ENCODE assay signal across 1 cellular context in genomic region chr4:184080674-184081073, GRCh38.
TF ChIP-seq lines count a peak whose summit lies in the region.

No MANE protein-coding gene starts in this region.

TF ChIP-seq in HepG2, 621 proteins besides CTCF, POLR2A, EP300 and RAD21 (continued from another document and continues in another):
- TF ChIP-seq GTF2F1 (IDR thresholded peaks at IDR 0.05; ENCODE audit: low read length) (no peak), ZBTB20 (CRISPR knock-in tag; IDR thresholded peaks at IDR 0.05; ENCODE audit: borderline replicate concordance, low read depth) (no peak), PAX8 (CRISPR knock-in tag; IDR thresholded peaks at IDR 0.05; ENCODE audit: borderline replicate concordance) (no peak), ZNF101 (CRISPR knock-in tag; IDR thresholded peaks at IDR 0.05; ENCODE audit: borderline replicate concordance, low read depth) (no peak), PAXIP1 (CRISPR knock-in tag; conservative IDR thresholded peaks at IDR 0.05) (peak; percentile 75), STAG1 (CRISPR knock-in tag; IDR thresholded peaks at IDR 0.05) (no peak), PRDM4 (CRISPR knock-in tag; IDR thresholded peaks at IDR 0.05; ENCODE audit: borderline replicate concordance) (no peak), BHLHE40 (IDR thresholded peaks at IDR 0.05; ENCODE audit: low read length) (no peak), HNF4G (IDR thresholded peaks at IDR 0.05; ENCODE audit: borderline replicate concordance, low read depth, low read length) (peak; percentile 41; the same call in 1 of the 2 replicates), HNF4G (CRISPR knock-in tag; IDR thresholded peaks at IDR 0.05; ENCODE audit: borderline replicate concordance, low read depth) (no peak), ZNF839 (CRISPR knock-in tag; IDR thresholded peaks at IDR 0.05; ENCODE audit: borderline replicate concordance) (no peak), ZMYM3 (CRISPR knock-in tag; IDR thresholded peaks at IDR 0.05) (peak; percentile 59; the same call in 1 of the 2 replicates), ZNF18 (CRISPR knock-in tag; IDR thresholded peaks at IDR 0.05; ENCODE audit: insufficient replicate concordance) (no peak), FOXO1 (CRISPR knock-in tag; IDR thresholded peaks at IDR 0.05) (no peak; the same call in 1 of the 2 replicates), ZNF264 (CRISPR knock-in tag; IDR thresholded peaks at IDR 0.05) (no peak), TP53 (CRISPR knock-in tag; conservative IDR thresholded peaks at IDR 0.05) (no peak), HHEX (CRISPR knock-in tag; IDR thresholded peaks at IDR 0.05) (no peak), ZNF496 (CRISPR knock-in tag; IDR thresholded peaks at IDR 0.05; ENCODE audit: insufficient replicate concordance) (no peak), ZNF557 (CRISPR knock-in tag; IDR thresholded peaks at IDR 0.05) (no peak), ZNF562 (CRISPR knock-in tag; IDR thresholded peaks at IDR 0.05; ENCODE audit: borderline replicate concordance) (no peak), SRSF4 (IDR thresholded peaks at IDR 0.05; ENCODE audit: low read depth, low read length, poor library complexity, severe bottlenecking) (no peak), KDM2A (CRISPR knock-in tag; IDR thresholded peaks at IDR 0.05; ENCODE audit: borderline replicate concordance, low read depth) (no peak), ZNF558 (CRISPR knock-in tag; IDR thresholded peaks at IDR 0.05; ENCODE audit: borderline replicate concordance) (no peak), HIVEP1 (CRISPR knock-in tag; IDR thresholded peaks at IDR 0.05) (no peak), ZNF160 (CRISPR knock-in tag; IDR thresholded peaks at IDR 0.05) (no peak), SKIL (CRISPR knock-in tag; IDR thresholded peaks at IDR 0.05; ENCODE audit: borderline replicate concordance) (no peak), ZNF850 (CRISPR knock-in tag; conservative IDR thresholded peaks at IDR 0.05) (no peak), ZSCAN5A (CRISPR knock-in tag; IDR thresholded peaks at IDR 0.05; ENCODE audit: borderline replicate concordance) (no peak), ZNF766 (CRISPR knock-in tag; IDR thresholded peaks at IDR 0.05; ENCODE audit: borderline replicate concordance) (no peak), ZKSCAN5 (CRISPR knock-in tag; IDR thresholded peaks at IDR 0.05) (no peak), ZBTB7B (CRISPR knock-in tag; IDR thresholded peaks at IDR 0.05) (no peak), ZFP1 (CRISPR knock-in tag; IDR thresholded peaks at IDR 0.05) (no peak), ZNF510 (CRISPR knock-in tag; IDR thresholded peaks at IDR 0.05; ENCODE audit: low read depth) (no peak), ZFP62 (CRISPR knock-in tag; IDR thresholded peaks at IDR 0.05) (no peak), MTF2 (CRISPR knock-in tag; IDR thresholded peaks at IDR 0.05; ENCODE audit: borderline replicate concordance) (no peak), SRSF9 (IDR thresholded peaks at IDR 0.05; ENCODE audit: borderline replicate concordance, insufficient read depth, low read depth, low read length, poor library complexity, severe bottlenecking) (no peak), HES4 (CRISPR knock-in tag; IDR thresholded peaks at IDR 0.05; ENCODE audit: borderline replicate concordance) (no peak), SCMH1 (CRISPR knock-in tag; IDR thresholded peaks at IDR 0.05; ENCODE audit: borderline replicate concordance) (no peak), HOMEZ (CRISPR knock-in tag; IDR thresholded peaks at IDR 0.05; ENCODE audit: low read depth) (no peak), ZNF468 (CRISPR knock-in tag; IDR thresholded peaks at IDR 0.05) (no peak), GATAD1 (CRISPR knock-in tag; IDR thresholded peaks at IDR 0.05) (no peak), ATF3 (CRISPR knock-in tag; IDR thresholded peaks at IDR 0.05) (no peak), HOXA3 (CRISPR knock-in tag; IDR thresholded peaks at IDR 0.05) (peak; percentile 49; the same call in 1 of the 2 replicates), ZMYM4 (CRISPR knock-in tag; IDR thresholded peaks at IDR 0.05) (peak; percentile 52; the same call in 1 of the 2 replicates), ASH2L (IDR thresholded peaks at IDR 0.05; ENCODE audit: insufficient read length, low read depth, low read length) (no peak), SIX4 (CRISPR knock-in tag; IDR thresholded peaks at IDR 0.05) (no peak), EHMT2 (IDR thresholded peaks at IDR 0.05; ENCODE audit: borderline replicate concordance, low read depth, low read length) (no peak; the same call in 1 of the 2 replicates), ZNF326 (CRISPR knock-in tag; IDR thresholded peaks at IDR 0.05; ENCODE audit: borderline replicate concordance) (no peak), NFIB (CRISPR knock-in tag; IDR thresholded peaks at IDR 0.05; ENCODE audit: borderline replicate concordance) (no peak), FUBP1 (CRISPR knock-in tag; IDR thresholded peaks at IDR 0.05; ENCODE audit: borderline replicate concordance) (no peak), SIN3B (IDR thresholded peaks at IDR 0.05; ENCODE audit: low read length) (no peak), GZF1 (CRISPR knock-in tag; IDR thresholded peaks at IDR 0.05) (no peak), ZBTB44 (CRISPR knock-in tag; IDR thresholded peaks at IDR 0.05) (no peak), ZNF598 (CRISPR knock-in tag; IDR thresholded peaks at IDR 0.05; ENCODE audit: borderline replicate concordance) (no peak), ZFP41 (CRISPR knock-in tag; IDR thresholded peaks at IDR 0.05; ENCODE audit: borderline replicate concordance) (no peak), KLF12 (CRISPR knock-in tag; IDR thresholded peaks at IDR 0.05; ENCODE audit: borderline replicate concordance) (no peak)
